In the genomic region with DNA sequence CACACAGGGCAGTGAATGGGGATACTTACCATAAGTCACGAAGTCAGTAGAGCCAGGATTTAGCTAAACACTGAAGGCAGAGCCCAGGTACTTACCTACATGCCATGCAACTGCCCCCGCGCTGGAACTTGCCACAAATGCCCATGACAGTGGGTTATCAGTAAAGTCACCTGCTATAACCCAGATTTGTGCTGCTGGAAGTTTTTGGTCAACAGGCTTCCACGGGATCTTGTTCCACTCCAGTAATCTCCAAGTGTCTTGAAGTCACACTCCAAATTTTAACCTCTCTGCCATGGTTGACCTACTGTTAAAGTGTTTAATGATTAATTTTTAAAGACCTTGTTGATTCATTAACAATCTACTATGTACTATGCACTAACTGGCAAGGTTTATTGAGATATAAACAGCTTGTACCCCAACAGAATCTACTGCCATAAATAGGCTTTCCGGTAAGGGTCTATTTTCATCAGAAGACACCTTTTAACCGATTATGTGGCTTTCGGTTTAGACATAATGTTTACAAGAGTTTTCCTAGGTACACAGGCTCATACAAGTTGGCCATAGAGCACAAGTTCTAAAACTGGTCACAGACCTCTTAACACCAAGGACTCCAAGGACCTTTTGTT, we compare ENCODE assay signal across 1 cellular context.
A peak's percentile ranks its signal among the peaks of the same experiment; 100 is the strongest.
TF ChIP-seq lines count a peak whose summit lies in the region.

No MANE protein-coding gene starts in this region.

TF ChIP-seq in A549, 52 proteins besides CTCF, POLR2A, EP300 and RAD21:
- TF ChIP-seq TFCP2L1 (CRISPR knock-in tag; IDR thresholded peaks at IDR 0.05): 0 out of 2 replicates have a peak, but pooled peaks have one; percentile 28
- TF ChIP-seq EHF (CRISPR knock-in tag; IDR thresholded peaks at IDR 0.05): no peak
- no peak for TF ChIP-seq MAX (IDR thresholded peaks at IDR 0.05)
- TF ChIP-seq NPAS2 (CRISPR knock-in tag; IDR thresholded peaks at IDR 0.05; ENCODE audit: borderline replicate concordance): no peak
- TF ChIP-seq HOXA7 (CRISPR knock-in tag; IDR thresholded peaks at IDR 0.05): no peak
- no peak for TF ChIP-seq CBX2 (IDR thresholded peaks at IDR 0.05; ENCODE audit: borderline replicate concordance, low read depth)
